In the genomic region with DNA sequence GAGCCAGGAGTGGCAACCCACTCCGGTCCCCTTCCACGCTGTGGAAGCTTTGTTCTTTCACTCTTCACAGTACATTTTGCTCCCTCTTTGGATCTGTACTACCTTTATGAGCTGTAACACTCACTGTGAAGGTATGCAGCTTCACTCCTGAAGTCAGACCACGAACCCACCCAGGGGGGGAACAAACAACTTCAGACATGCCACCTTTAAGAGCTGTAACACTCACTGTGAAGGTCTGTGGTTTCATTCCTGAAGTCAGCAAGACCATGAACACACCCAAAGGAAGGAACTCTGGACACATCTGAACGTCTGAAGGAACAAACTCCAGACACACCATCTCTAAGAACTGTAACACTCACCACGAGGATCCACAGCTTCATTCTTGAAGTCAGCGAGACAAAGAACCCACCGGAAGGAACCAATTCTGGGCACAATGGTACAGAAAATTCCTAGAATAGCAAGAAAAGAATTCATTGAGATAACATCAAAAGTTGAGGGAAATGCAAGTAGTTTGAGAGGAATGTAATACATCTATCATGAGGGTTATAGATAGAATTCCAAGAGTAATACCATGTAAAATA, we compare ENCODE assay signal across 1 cellular context.
TF ChIP-seq lines count a peak whose summit lies in the region.

No MANE protein-coding gene starts in this region.

TF ChIP-seq in H1, 55 proteins besides CTCF, POLR2A, EP300 and RAD21:
- TF ChIP-seq RBBP5 (IDR thresholded peaks at IDR 0.05; ENCODE audit: borderline replicate concordance, low read depth, low read length) (no peak), POU5F1 (IDR thresholded peaks at IDR 0.05; ENCODE audit: low read depth, low read length) (no peak), TCF12 (IDR thresholded peaks at IDR 0.05; ENCODE audit: low read depth, low read length) (no peak), CREB1 (IDR thresholded peaks at IDR 0.05) (no peak), SAP30 (IDR thresholded peaks at IDR 0.05; ENCODE audit: insufficient read depth, insufficient replicate concordance, low read length) (no peak), TAF1 (IDR thresholded peaks at IDR 0.05; ENCODE audit: low read depth, low read length) (no peak), RXRA (IDR thresholded peaks at IDR 0.05; ENCODE audit: insufficient read depth, low read depth, low read length) (no peak), BRCA1 (IDR thresholded peaks at IDR 0.05; ENCODE audit: low read depth, low read length) (no peak), SUZ12 (IDR thresholded peaks at IDR 0.05; ENCODE audit: low read length) (no peak), POLR2AphosphoS5 (IDR thresholded peaks at IDR 0.05; ENCODE audit: low read depth, low read length) (no peak), BCL11A (IDR thresholded peaks at IDR 0.05; ENCODE audit: low read depth in 2 of 2, low read length in 2 of 2) (no peak), SIRT6 (IDR thresholded peaks at IDR 0.05; ENCODE audit: low read length) (no peak), CHD2 (IDR thresholded peaks at IDR 0.05; ENCODE audit: low read length) (no peak), JUN (IDR thresholded peaks at IDR 0.05; ENCODE audit: low read depth, low read length) (no peak), SP1 (IDR thresholded peaks at IDR 0.05; ENCODE audit: low read depth, low read length) (no peak), ATF2 (IDR thresholded peaks at IDR 0.05; ENCODE audit: low read length) (no peak), YY1 (IDR thresholded peaks at IDR 0.05; ENCODE audit: low read depth, low read length) (no peak), HDAC2 (IDR thresholded peaks at IDR 0.05; ENCODE audit: borderline replicate concordance in 1 of 2, low read depth in 2 of 2, low read length in 2 of 2) (no peak), HDAC6 (IDR thresholded peaks at IDR 0.05; ENCODE audit: low read depth, low read length) (no peak), FOSL1 (IDR thresholded peaks at IDR 0.05; ENCODE audit: insufficient read depth, low read depth, low read length) (no peak)
